8 cellular contexts compared by ENCODE assay signal in the genomic region with DNA sequence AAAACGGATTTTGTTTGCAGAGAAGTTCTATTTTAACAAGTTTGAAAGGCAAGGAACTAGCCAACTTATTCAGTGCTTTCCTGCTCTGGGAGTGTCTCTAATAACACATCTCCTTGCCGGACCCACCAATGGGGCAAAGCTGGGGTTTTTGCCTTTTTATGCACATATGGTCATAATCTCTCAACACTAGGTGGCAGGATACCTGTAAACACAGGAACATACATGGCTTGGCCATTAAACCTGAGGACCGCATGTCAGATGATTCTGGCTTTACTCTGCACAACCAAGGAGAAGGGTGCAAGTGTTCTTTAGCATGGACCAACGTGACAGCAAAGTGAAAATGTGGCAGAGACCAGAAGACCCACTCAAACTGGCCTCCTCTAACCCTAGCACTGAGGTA. TPM values are rescaled to one million over a fixed set of nuclear protein-coding genes. Genes with fewer than 3 reads are reported as not detected.
DNase-seq lines count a peak whose midpoint lies in the region; ATAC-seq, FAIRE-seq and TF ChIP-seq lines count a peak whose summit lies in the region.

No MANE protein-coding gene starts in this region.

- FAIRE-seq in GM12891 (lab: Jason Lieb, UNC) (peak; percentile 78), endothelial cell of umbilical vein (lab: Jason Lieb, UNC) (no peak)

- no peaks in the 10 kb centered on the region for H4K20me1 ChIP-seq in endothelial cell of umbilical vein (replicated peaks; ENCODE audit: control insufficient read depth, extremely low read depth, insufficient read depth, low read length)

- TF ChIP-seq POLR2A in GM12891 (IDR thresholded peaks at IDR 0.05; ENCODE audit: low read depth, low read length): no peak
- TF ChIP-seq POLR2A in endothelial cell of umbilical vein (IDR thresholded peaks at IDR 0.05; ENCODE audit: low read depth, low read length): no peak
- no peak for TF ChIP-seq POLR2A in spleen (IDR thresholded peaks at IDR 0.05)

- H3K79me2 ChIP-seq in endothelial cell of umbilical vein (ENCODE audit: control insufficient read depth, insufficient read depth, low read length): no peaks in the 10 kb centered on the region

- no peak overlapping the region for H3K9ac ChIP-seq in endothelial cell of umbilical vein (replicated peaks; ENCODE audit: extremely low read depth, insufficient read depth, low read length)

- peaks cover 5% of the 10 kb centered on the region for H3K4me1 ChIP-seq in endothelial cell of umbilical vein (ENCODE audit: control insufficient read depth, extremely low read depth, insufficient read depth, low read length)
- H3K4me1 ChIP-seq in spleen: peaks cover 5 to 31% (median 11%) of the 10 kb centered on the region in 6 donors

- no peak overlapping the region for H2AFZ ChIP-seq in endothelial cell of umbilical vein (ENCODE audit: low read depth, low read length)

- no peaks in the 10 kb centered on the region for H3K9me1 ChIP-seq in endothelial cell of umbilical vein (replicated peaks; ENCODE audit: control insufficient read depth, extremely low read depth, insufficient read depth, low read length)

- POLR2A ChIA-PET in endothelial cell of umbilical vein (lab: Charles Lee): no interaction called here

- BruUV-seq in endothelial cell of umbilical vein (replicated peaks; lab: Mats Ljungman, UMichigan): no TSS peak

- 72 to 90% (median 83%) methylated on average over 4 of the region's 4 CpGs for WGBS in spleen, 5 donors

- H3K27ac ChIP-seq in endothelial cell of umbilical vein (ENCODE audit: insufficient read depth, low read depth, low read length) (no peak overlapping the region), spleen (no peak overlapping the region)

- DNase-seq in AG09309 (ENCODE audit: low read depth): no peak
- peak; percentile 44 for DNase-seq in GM12891 (ENCODE audit: insufficient read length, low spot score)
- peak; percentile 27 for DNase-seq in NCI-H82 treated with DMSO at 0.1 percent for 48 hours (lab: John Stamatoyannopoulos, UW; ENCODE audit: unreplicated experiment)
- DNase-seq in endothelial cell of umbilical vein (ENCODE audit: low read depth, low spot score): peak; percentile 29
- DNase-seq in spleen: peak; percentile 13
- no peak for DNase-seq in C1 segment of cervical spinal cord (lab: John Stamatoyannopoulos, UW)

- no peak overlapping the region for H3K4me2 ChIP-seq in endothelial cell of umbilical vein (ENCODE audit: insufficient read depth, low read length)

- intact Hi-C loops in endothelial cell of umbilical vein (cut with micrococcal nuclease) (loop anchor here (1.0 kb wide), 2 partner anchors 36 to 74 kb away; no protein-coding TSS in a partner anchor), spleen (cut with DNase I; ENCODE audit: low total_unique reads) (no loop called here)

- CTCF ChIA-PET in endothelial cell of umbilical vein (lab: Charles Lee): interaction anchor here (0.9 to 2.9 kb wide), 9 partner anchors 10 to 212 kb away, joined by 3 to 18 read pairs (median 6); no protein-coding TSS in a partner anchor

- ATAC-seq in GM21528 (IDR thresholded peaks at IDR 0.05; ENCODE audit: low FRiP score, unreplicated experiment) (no peak), HG02610 (IDR thresholded peaks at IDR 0.05; ENCODE audit: unreplicated experiment) (no peak)

- TF ChIP-seq CTCF in AG09309 (IDR thresholded peaks at IDR 0.05; ENCODE audit: control insufficient read depth, insufficient read depth, low read depth, low read length, missing control alignments) (peak; percentile 48), endothelial cell of umbilical vein (IDR thresholded peaks at IDR 0.05; ENCODE audit: extremely low read depth in 1 of 2, insufficient read depth in 1 of 2, low read depth in 1 of 2, low read length in 2 of 2) (peak in 1 of 2 donors; percentile 30), spleen (IDR thresholded peaks at IDR 0.05 in 8 of 11, conservative IDR thresholded peaks at IDR 0.05 in 3 of 11) (peak in 4 of 11 experiments; percentile 27 to 49 (median 31))

- dilution Hi-C loops in endothelial cell of umbilical vein (cut with MboI; ENCODE audit: extremely low pct_ligation_motif_present, low sequenced_read_pairs): no loop called here

- H3K9me3 ChIP-seq in endothelial cell of umbilical vein (replicated peaks; ENCODE audit: control insufficient read depth, insufficient read depth, low read length) (no peaks in the 10 kb centered on the region), spleen (no peaks in the 10 kb centered on the region)

- H3K27me3 ChIP-seq in endothelial cell of umbilical vein (ENCODE audit: control insufficient read depth in 2 of 2, insufficient read depth in 2 of 2, low read length in 2 of 2) (no peaks in the 10 kb centered on the region), spleen (replicated peaks in 1 of 7) (no peaks in the 10 kb centered on the region)

- H3K4me3 ChIP-seq in AG09309 (ENCODE audit: control insufficient read depth, low read depth, low read length): no peak overlapping the region
- H3K4me3 ChIP-seq in endothelial cell of umbilical vein (replicated peaks in 1 of 3; ENCODE audit: insufficient read depth in 1 of 3, low read depth in 1 of 3, low read length in 3 of 3): no peak overlapping the region
- H3K4me3 ChIP-seq in spleen: no peak overlapping the region

- H3K36me3 ChIP-seq in endothelial cell of umbilical vein (ENCODE audit: control insufficient read depth in 2 of 2, extremely low read depth in 1 of 2, insufficient read depth in 2 of 2, low read length in 2 of 2) (peaks cover 6 to 24% of the 10 kb centered on the region in 2 experiments), spleen (peaks cover 3 to 73% (median 32%) of the 10 kb centered on the region in 6 donors)

TF ChIP-seq in GM12891, 5 proteins besides CTCF, POLR2A, EP300 and RAD21 (continues in another document):
- no peak for TF ChIP-seq POLR2AphosphoS5 (IDR thresholded peaks at IDR 0.05; ENCODE audit: low read depth, low read length)
- TF ChIP-seq TAF1 (IDR thresholded peaks at IDR 0.05; ENCODE audit: low read depth, low read length): no peak
- no peak for TF ChIP-seq PAX5 (IDR thresholded peaks at IDR 0.05; ENCODE audit: insufficient read depth, low read length, severe bottlenecking)
- TF ChIP-seq POU2F2 (IDR thresholded peaks at IDR 0.05; ENCODE audit: low read depth, low read length): no peak

TF ChIP-seq in endothelial cell of umbilical vein, 7 proteins besides CTCF, POLR2A, EP300 and RAD21:
- TF ChIP-seq MYC (IDR thresholded peaks at IDR 0.05; ENCODE audit: low read depth, low read length) (no peak), FOS (IDR thresholded peaks at IDR 0.05; ENCODE audit: borderline replicate concordance, insufficient read depth, low read length) (no peak), JUN (IDR thresholded peaks at IDR 0.05; ENCODE audit: borderline replicate concordance, insufficient read depth, insufficient read length, low read depth) (no peak), EZH2 (IDR thresholded peaks at IDR 0.05; ENCODE audit: borderline replicate concordance, low read depth, low read length, severe bottlenecking) (no peak)

RNA-seq across cellular contexts. Expression of a gene that starts 4.9 kb away (rescaled TPM):
- polyA plus RNA-seq in GM12891 (2012; ENCODE audit: low read depth, missing spikeins): 29.8 TPM
- total RNA-seq in endothelial cell of umbilical vein (39.3 and 44.6 TPM in 2 replicates), spleen (10 to 100 TPM; 21.5 to 50.3 (median 33.9) TPM)
- polyA plus RNA-seq in endothelial cell of umbilical vein (96.1 and 103 TPM in 2 replicates), spleen (10 to 100 TPM; 28.2 to 39.8 (median 35.6) TPM)
- 76.9 and 83.8 TPM in 2 replicates for polyA plus RNA-seq in endothelial cell of umbilical vein (2011; cell fraction: cytosol; rRNA removed)
- polyA plus RNA-seq in endothelial cell of umbilical vein (2011; cell fraction: nucleus; rRNA removed): 54.7 and 61.3 TPM in 2 replicates
- 43.7 and 52.4 TPM in 2 replicates for polyA plus RNA-seq in endothelial cell of umbilical vein (2012)
- 97.0 and 123 TPM in 2 replicates for polyA minus RNA-seq in endothelial cell of umbilical vein
- 28.2 TPM for polyA minus RNA-seq in endothelial cell of umbilical vein (2011; cell fraction: cytosol; rRNA and poly(A)+ RNA removed)
- 11.3 and 16.9 TPM in 2 replicates for polyA minus RNA-seq in endothelial cell of umbilical vein (2011; cell fraction: nucleus; rRNA and poly(A)+ RNA removed)

RNA-seq across cellular contexts. Expression of a gene that starts 22.4 kb away (rescaled TPM):
- polyA plus RNA-seq in GM12891 (2012; ENCODE audit: low read depth, missing spikeins): not detected
- total RNA-seq in endothelial cell of umbilical vein (not detected in 2 replicates), spleen (under 1 TPM in 1 of 7 donors, not detected in 6; 0.85 TPM)
- polyA plus RNA-seq in endothelial cell of umbilical vein (not detected in 2 replicates), spleen (under 1 TPM; 0.06 to 0.09 (median 0.09) TPM)
- polyA plus RNA-seq in endothelial cell of umbilical vein (2011; cell fraction: cytosol; rRNA removed): not detected in 2 replicates
- polyA plus RNA-seq in endothelial cell of umbilical vein (2011; cell fraction: nucleus; rRNA removed): not detected in 2 replicates
- polyA plus RNA-seq in endothelial cell of umbilical vein (2012): not detected in 2 replicates
- polyA minus RNA-seq in endothelial cell of umbilical vein: 0.75 TPM in 1 of 2 replicates, not detected in the other
- not detected for polyA minus RNA-seq in endothelial cell of umbilical vein (2011; cell fraction: cytosol; rRNA and poly(A)+ RNA removed)
- polyA minus RNA-seq in endothelial cell of umbilical vein (2011; cell fraction: nucleus; rRNA and poly(A)+ RNA removed): not detected in 2 replicates

RNA-seq across cellular contexts. Expression of a gene that starts 37.2 kb away (rescaled TPM):
- not detected for polyA plus RNA-seq in GM12891 (2012; ENCODE audit: low read depth, missing spikeins)
- total RNA-seq in endothelial cell of umbilical vein: not detected in 2 replicates
- not detected in 2 replicates for polyA plus RNA-seq in endothelial cell of umbilical vein
- not detected in 2 replicates for polyA plus RNA-seq in endothelial cell of umbilical vein (2011; cell fraction: cytosol; rRNA removed)
- polyA plus RNA-seq in endothelial cell of umbilical vein (2011; cell fraction: nucleus; rRNA removed): not detected in 2 replicates
- polyA plus RNA-seq in endothelial cell of umbilical vein (2012): not detected in 2 replicates
- not detected in 2 replicates for polyA minus RNA-seq in endothelial cell of umbilical vein
- polyA minus RNA-seq in endothelial cell of umbilical vein (2011; cell fraction: cytosol; rRNA and poly(A)+ RNA removed): not detected
- polyA minus RNA-seq in endothelial cell of umbilical vein (2011; cell fraction: nucleus; rRNA and poly(A)+ RNA removed): not detected in 2 replicates
- under 1 TPM in 2 of 7 donors, not detected in 5; 0.09 to 0.17 TPM for total RNA-seq in spleen
- polyA plus RNA-seq in spleen: under 1 TPM in 1 of 3 donors, not detected in 2; 0.04 TPM

RNA-seq across cellular contexts. Expression of a gene that starts 41.2 kb away (rescaled TPM):
- not detected for polyA plus RNA-seq in GM12891 (2012; ENCODE audit: low read depth, missing spikeins)
- total RNA-seq in endothelial cell of umbilical vein (not detected in 2 replicates), spleen (not detected)
- polyA plus RNA-seq in endothelial cell of umbilical vein (not detected in 2 replicates), spleen (under 1 TPM; 0.02 to 0.03 (median 0.02) TPM)
- polyA plus RNA-seq in endothelial cell of umbilical vein (2011; cell fraction: cytosol; rRNA removed): not detected in 2 replicates
- not detected in 2 replicates for polyA plus RNA-seq in endothelial cell of umbilical vein (2011; cell fraction: nucleus; rRNA removed)
- not detected in 2 replicates for polyA plus RNA-seq in endothelial cell of umbilical vein (2012)
- not detected in 2 replicates for polyA minus RNA-seq in endothelial cell of umbilical vein
- polyA minus RNA-seq in endothelial cell of umbilical vein (2011; cell fraction: cytosol; rRNA and poly(A)+ RNA removed): not detected
- polyA minus RNA-seq in endothelial cell of umbilical vein (2011; cell fraction: nucleus; rRNA and poly(A)+ RNA removed): not detected in 2 replicates

Comparison
In these comparisons a context has a peak if more than half of its experiments do, and no peak if none do; other contexts are left out.
1. DNase-seq: peak in GM12891 (single experiment), NCI-H82 treated with DMSO at 0.1 percent for 48 hours (single experiment), endothelial cell of umbilical vein (single experiment) and spleen (single experiment); none in AG09309 (single experiment) and C1 segment of cervical spinal cord (0 of 14).